Comparison of ENCODE assay signal across 29 cellular contexts in genomic region chr5:167783145-167783817, GRCh38.
DNase-seq lines count a peak whose midpoint lies in the region; ATAC-seq and TF ChIP-seq lines count a peak whose summit lies in the region.
"Had no signal": no experiment of that assay in that cellular context is flagged by ENCODE, and none has a peak within 500 bp of the region (broad histone marks: within the 10 kb centered on the region; RNA-seq: fewer than 3 reads in every experiment).

No MANE protein-coding gene starts in this region.

- peak in 1 of 2 donors; percentile 36 for ATAC-seq in right cardiac atrium
- ATAC-seq in left lung, result peak; percentile 19
- ATAC-seq in HG03457 (IDR thresholded peaks at IDR 0.05; ENCODE audit: unreplicated experiment), result no peak
- ATAC-seq: activated CD8-positive, alpha-beta T cell treated with anti-CD3 and anti-CD28 coated beads for 36 hours; HepG2 had no signal

- peaks cover 1% of the 10 kb centered on the region for H3K4me1 Mint-ChIP-seq in mesothelial cell of epicardium
- H3K4me1 Mint-ChIP-seq: natural killer cell had no signal

- H3K36me3 ChIP-seq in right atrium auricular region (no peaks in the 10 kb centered on the region), left lung (no peaks in the 10 kb centered on the region)
- H3K36me3 ChIP-seq: thoracic aorta, vagina had no signal

- H3K27ac ChIP-seq in right cardiac atrium (ENCODE audit: low read length), result no peak overlapping the region
- H3K27ac ChIP-seq in right atrium auricular region, result no peak overlapping the region
- H3K27ac ChIP-seq in left lung, result no peak overlapping the region
- H3K27ac ChIP-seq: A549, skin epidermis, thoracic aorta, vagina had no signal

- TF ChIP-seq CTCF in right atrium auricular region (IDR thresholded peaks at IDR 0.05) (no peak), choroid plexus epithelial cell (conservative IDR thresholded peaks at IDR 0.05; ENCODE audit: low read depth, low read length) (no peak), left lung (IDR thresholded peaks at IDR 0.05) (no peak), mesothelial cell of epicardium (IDR thresholded peaks at IDR 0.05; ENCODE audit: unreplicated experiment) (no peak)

- H3K9me3 ChIP-seq in right cardiac atrium (ENCODE audit: control insufficient read depth, low read length) (no peaks in the 10 kb centered on the region), right atrium auricular region (no peaks in the 10 kb centered on the region), left lung (no peaks in the 10 kb centered on the region)
- H3K9me3 ChIP-seq: A549, thoracic aorta, vagina had no signal

- DNase-seq in right cardiac atrium, result peak in 2 of 3 donors; percentile 31 to 40
- DNase-seq in right atrium auricular region (ENCODE audit: low spot score), result no peak
- peak; percentile 84 for DNase-seq in choroid plexus epithelial cell (ENCODE audit: low read depth)
- no peak for DNase-seq in left lung
- no peak for DNase-seq in mesothelial cell of epicardium (ENCODE audit: low spot score in 2 of 2, unreplicated experiment in 2 of 2)
- no peak for DNase-seq in HUDEP-2 (lab: John Stamatoyannopoulos, UW; ENCODE audit: unreplicated experiment in 76 of 76)
- no peak for DNase-seq in NCI-H187 treated with DMSO at 0.1 percent for 48 hours (lab: John Stamatoyannopoulos, UW)
- DNase-seq: activated CD4-positive, alpha-beta T cell treated with anti-CD3 and anti-CD28 coated beads for 1 hour; activated CD8-positive, alpha-beta memory T cell treated with anti-CD3 and anti-CD28 coated beads, Interleukin-2, amount 50 U/mL, for 48 hours; activated CD8-positive, alpha-beta T cell treated with anti-CD3 and anti-CD28 coated beads for 36 hours; activated naive CD4-positive, alpha-beta T cell treated with Interleukin-2 at 50 U/mL for 16 hours; EL; H9; islet precursor cell; natural killer cell; NCI-H1417 treated with DMSO at 0.1 percent for 48 hours; NCI-H2081 treated with DMSO at 0.1 percent for 48 hours; NCI-H2227 treated with DMSO at 0.1 percent for 48 hours; NCI-H526 treated with DMSO at 0.1 percent for 48 hours; NK-92 treated with Interleukin-12 subunit alpha and Interleukin-12 subunit beta, amount 100 ng/mL, for 24 hours; SHP77 treated with DMSO at 0.1 percent for 48 hours; stimulated activated naive CD4-positive, alpha-beta T cell treated with Interleukin-2 at 50 U/mL for 16 hours had no signal

- 75% methylated on average over 9 of the region's 9 CpGs for WGBS in right cardiac atrium

- no peaks in the 10 kb centered on the region for H3K36me3 Mint-ChIP-seq in mesothelial cell of epicardium
- H3K36me3 Mint-ChIP-seq: natural killer cell had no signal

- H3K27ac Mint-ChIP-seq in mesothelial cell of epicardium, result no peak overlapping the region
- H3K27ac Mint-ChIP-seq: activated CD8-positive, alpha-beta T cell treated with anti-CD3 and anti-CD28 coated beads for 36 hours; activated T-helper 1 cell treated with anti-CD3 and anti-CD28 coated beads, Interleukin-12 subunit alpha, Interleukin-12 subunit beta, Interleukin-2, Interleukin-4 antibody, amounts not matched to agents 30 ng/mL and 10 ng/mL and 1 ng/mL, durations not matched to agents 14 hours and 24 hours and 36 hours; natural killer cell had no signal

- no peak overlapping the region for H3K4me3 Mint-ChIP-seq in mesothelial cell of epicardium
- H3K4me3 Mint-ChIP-seq: activated CD8-positive, alpha-beta T cell treated with anti-CD3 and anti-CD28 coated beads for 36 hours; activated T-helper 1 cell treated with anti-CD3 and anti-CD28 coated beads, Interleukin-12 subunit alpha, Interleukin-12 subunit beta, Interleukin-2, Interleukin-4 antibody, amounts not matched to agents 30 ng/mL and 10 ng/mL and 1 ng/mL, durations not matched to agents 14 hours and 24 hours and 36 hours; H9; natural killer cell had no signal

- no peaks in the 10 kb centered on the region for H3K4me1 ChIP-seq in right cardiac atrium (ENCODE audit: control insufficient read depth, insufficient read depth, low read length)
- H3K4me1 ChIP-seq in right atrium auricular region, result no peaks in the 10 kb centered on the region
- H3K4me1 ChIP-seq in left lung, result peaks cover 0 to 20% of the 10 kb centered on the region in 2 donors
- H3K4me1 ChIP-seq: A549 had no signal

- H3K27me3 Mint-ChIP-seq in mesothelial cell of epicardium (ENCODE audit: low read depth), result no peaks in the 10 kb centered on the region
- H3K27me3 Mint-ChIP-seq: activated CD8-positive, alpha-beta T cell treated with anti-CD3 and anti-CD28 coated beads for 36 hours had no signal

- no peak overlapping the region for H3K4me3 ChIP-seq in right cardiac atrium (ENCODE audit: low read length)
- no peak overlapping the region for H3K4me3 ChIP-seq in right atrium auricular region
- no peak overlapping the region for H3K4me3 ChIP-seq in choroid plexus epithelial cell (ENCODE audit: low read depth, low read length)
- H3K4me3 ChIP-seq in left lung, result no peak overlapping the region
- H3K4me3 ChIP-seq: A549, skin epidermis, thoracic aorta, vagina had no signal

- H3K27me3 ChIP-seq in right cardiac atrium (ENCODE audit: control insufficient read depth, insufficient read depth), result no peaks in the 10 kb centered on the region
- H3K27me3 ChIP-seq in right atrium auricular region, result no peaks in the 10 kb centered on the region
- H3K27me3 ChIP-seq in left lung, result no peaks in the 10 kb centered on the region
- H3K27me3 ChIP-seq: vagina had no signal

- no peaks in the 10 kb centered on the region for H3K9me3 Mint-ChIP-seq in mesothelial cell of epicardium
- H3K9me3 Mint-ChIP-seq: activated CD8-positive, alpha-beta T cell treated with anti-CD3 and anti-CD28 coated beads for 36 hours; activated T-helper 1 cell treated with anti-CD3 and anti-CD28 coated beads, Interleukin-12 subunit alpha, Interleukin-12 subunit beta, Interleukin-2, Interleukin-4 antibody, amounts not matched to agents 30 ng/mL and 10 ng/mL and 1 ng/mL, durations not matched to agents 14 hours and 24 hours and 36 hours; H9; natural killer cell had no signal

- intact Hi-C loops in right cardiac atrium (cut with DNase I) (no loop called here), left lung (cut with DNase I) (no loop called here)

Comparison
In these comparisons a context has a peak if more than half of its experiments do, and no peak if none do; other contexts are left out.
1. DNase-seq: peak in right cardiac atrium (2 of 3) and choroid plexus epithelial cell (single experiment); none in right atrium auricular region (single experiment), left lung (0 of 2), mesothelial cell of epicardium (0 of 2), HUDEP-2 (0 of 76) and NCI-H187 treated with DMSO at 0.1 percent for 48 hours (single experiment).